In the genomic region with DNA sequence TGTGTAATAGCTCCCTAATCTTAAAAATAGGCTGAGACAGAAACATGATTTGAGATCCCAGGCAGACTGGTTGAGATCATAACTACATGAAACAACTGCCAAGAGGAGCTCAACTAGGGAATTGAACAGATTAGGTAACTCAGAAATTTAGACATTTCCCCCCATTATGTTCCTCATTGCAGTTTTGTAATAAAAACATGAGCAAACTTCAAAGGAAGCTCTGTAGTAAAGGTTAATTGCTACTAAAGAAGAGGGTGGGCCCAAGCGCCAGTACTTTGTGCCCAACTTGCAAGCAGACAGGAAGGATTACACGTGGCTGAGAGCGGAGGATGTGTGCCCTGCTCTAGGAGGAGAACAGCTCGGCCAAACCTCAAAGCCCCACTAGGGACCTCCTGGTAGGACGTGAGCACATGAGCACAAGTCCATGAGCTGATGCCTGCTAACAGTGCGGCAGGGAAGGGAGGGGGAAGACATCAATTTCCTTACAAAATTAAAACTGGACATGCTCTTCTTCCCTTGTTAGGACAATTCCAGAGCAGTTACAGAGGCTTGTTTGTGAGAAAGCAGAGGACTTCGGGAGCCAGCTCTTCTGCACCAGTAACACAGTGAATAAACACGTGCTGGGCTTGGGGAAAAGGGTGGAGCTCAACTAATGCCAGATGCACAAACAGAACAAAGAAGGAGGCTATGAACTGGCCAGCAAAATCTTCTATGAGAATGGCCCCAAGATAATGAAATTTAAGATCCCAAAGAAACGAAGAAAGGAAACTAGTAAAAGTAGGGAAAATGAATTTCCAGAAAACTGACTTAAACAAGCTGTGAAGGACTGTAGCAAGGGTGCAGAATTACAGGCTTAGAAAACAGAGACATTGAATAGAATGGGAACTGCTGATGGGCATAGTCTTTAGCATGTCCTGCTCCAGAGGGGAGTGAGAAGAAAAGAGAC, we compare ENCODE assay signal across 11 cellular contexts.
DNase-seq lines count a peak whose midpoint lies in the region; ATAC-seq and TF ChIP-seq lines count a peak whose summit lies in the region.
"Had no signal": no experiment of that assay in that cellular context is flagged by ENCODE, and none has a peak within 500 bp of the region (broad histone marks: within the 10 kb centered on the region; RNA-seq: fewer than 3 reads in every experiment).

No MANE protein-coding gene starts in this region.

- H3K27me3 ChIP-seq in MM.1S (replicated peaks; ENCODE audit: insufficient read depth, low read length) (no peaks in the 10 kb centered on the region), fibroblast of lung (ENCODE audit: control insufficient read depth, insufficient read depth, low read length) (no peaks in the 10 kb centered on the region), upper lobe of left lung (no peaks in the 10 kb centered on the region)

- H3K79me2 ChIP-seq in MM.1S (ENCODE audit: low read length) (no peaks in the 10 kb centered on the region), fibroblast of lung (ENCODE audit: control insufficient read depth, insufficient read depth, low read length) (no peaks in the 10 kb centered on the region)

- TF ChIP-seq POLR2A in upper lobe of left lung (IDR thresholded peaks at IDR 0.05) = no peak

- H3K4me1 Mint-ChIP-seq in mesothelial cell of epicardium = peaks cover 42% of the 10 kb centered on the region
- H3K4me1 Mint-ChIP-seq: activated T-helper 17 cell treated with anti-CD3 and anti-CD28 coated beads, Interleukin-2, amount 50 U/mL, for 72 hours had no signal

- H3K4me3 Mint-ChIP-seq in mesothelial cell of epicardium = no peak overlapping the region
- H3K4me3 Mint-ChIP-seq: activated T-helper 17 cell treated with anti-CD3 and anti-CD28 coated beads, Interleukin-2, amount 50 U/mL, for 72 hours had no signal

- H3K27ac ChIP-seq in MM.1S (ENCODE audit: low read length) = no peak overlapping the region
- no peak overlapping the region for H3K27ac ChIP-seq in fibroblast of lung (ENCODE audit: insufficient read depth, low read length)
- peak overlapping the region; percentile 55 to 68 (median 62) for H3K27ac ChIP-seq in upper lobe of left lung

- no peaks in the 10 kb centered on the region for H3F3A ChIP-seq in MM.1S (ENCODE audit: insufficient read depth, low read length)

- H3K27ac Mint-ChIP-seq in mesothelial cell of epicardium = peak overlapping the region; percentile 64
- H3K27ac Mint-ChIP-seq: activated T-helper 17 cell treated with anti-CD3 and anti-CD28 coated beads, Interleukin-2, amount 50 U/mL, for 72 hours had no signal

- H3K4me3 ChIP-seq in MM.1S (ENCODE audit: low read length) (no peak overlapping the region), fibroblast of lung (replicated peaks in 1 of 4; ENCODE audit: control extremely low read depth in 1 of 4, insufficient read depth in 1 of 4, low read depth in 3 of 4, low read length in 4 of 4) (no peak overlapping the region), upper lobe of left lung (no peak overlapping the region)
- H3K4me3 ChIP-seq: HAP-1 had no signal

- peak; percentile 4 for DNase-seq in MM.1S
- peak in 1 of 2 donors; percentile 32 for DNase-seq in fibroblast of lung (ENCODE audit: low read depth in 2 of 2)
- DNase-seq in mesothelial cell of epicardium (ENCODE audit: low spot score in 2 of 2, unreplicated experiment in 2 of 2) = peak in 1 of 2 experiments; percentile 20
- DNase-seq in upper lobe of left lung = peak in 1 of 2 donors; percentile 34
- DNase-seq in SW 1271 (lab: John Stamatoyannopoulos, UW) = no peak
- no peak for DNase-seq in OCI-M2 (lab: John Stamatoyannopoulos, UW; ENCODE audit: unreplicated experiment)
- DNase-seq: NCI-H1048 had no signal

- H2AFZ ChIP-seq in MM.1S (ENCODE audit: low read length) (no peak overlapping the region), fibroblast of lung (ENCODE audit: low read length) (peak overlapping the region; percentile 34)

- H3K9me2 ChIP-seq in MM.1S (replicated peaks; ENCODE audit: insufficient read depth, low read length) = no peaks in the 10 kb centered on the region

- peaks cover 8% of the 10 kb centered on the region; the same call in 1 of the 2 replicates for H3K4me1 ChIP-seq in MM.1S (ENCODE audit: low read length)
- H3K4me1 ChIP-seq in fibroblast of lung (ENCODE audit: control insufficient read depth, extremely low read depth, insufficient read depth, low read length) = no peaks in the 10 kb centered on the region
- peaks cover 27 to 34% (median 33%) of the 10 kb centered on the region in 4 donors for H3K4me1 ChIP-seq in upper lobe of left lung
- H3K4me1 ChIP-seq: HAP-1 had no signal

- H4K20me1 ChIP-seq in MM.1S (ENCODE audit: insufficient read depth, low read length) (no peaks in the 10 kb centered on the region), fibroblast of lung (ENCODE audit: control insufficient read depth, extremely low read depth, insufficient read depth, low read length) (no peaks in the 10 kb centered on the region)

- ATAC-seq in upper lobe of left lung (ENCODE audit: low FRiP score in 2 of 2) (peak; percentile 73 to 93), GM19328 (IDR thresholded peaks at IDR 0.05; ENCODE audit: unreplicated experiment) (no peak), GM18519 (IDR thresholded peaks at IDR 0.05; ENCODE audit: low FRiP score, unreplicated experiment) (no peak)
- ATAC-seq: activated T-helper 17 cell treated with anti-CD3 and anti-CD28 coated beads, Interleukin-2, amount 50 U/mL, for 72 hours had no signal

- H3K36me3 ChIP-seq in MM.1S (replicated peaks; ENCODE audit: insufficient read depth, low read length) = no peaks in the 10 kb centered on the region
- no peaks in the 10 kb centered on the region for H3K36me3 ChIP-seq in fibroblast of lung (ENCODE audit: control insufficient read depth, insufficient read depth, low read length)
- no peaks in the 10 kb centered on the region for H3K36me3 ChIP-seq in upper lobe of left lung
- H3K36me3 ChIP-seq: HAP-1 had no signal

- H3K9me3 ChIP-seq in MM.1S (replicated peaks; ENCODE audit: insufficient read depth, low read length) (no peaks in the 10 kb centered on the region), fibroblast of lung (ENCODE audit: control insufficient read depth, insufficient read depth, low read depth, low read length) (no peaks in the 10 kb centered on the region), upper lobe of left lung (no peaks in the 10 kb centered on the region)
- H3K9me3 ChIP-seq: HAP-1 had no signal

- H3K9me3 Mint-ChIP-seq in mesothelial cell of epicardium = no peaks in the 10 kb centered on the region
- H3K9me3 Mint-ChIP-seq: activated T-helper 17 cell treated with anti-CD3 and anti-CD28 coated beads, Interleukin-2, amount 50 U/mL, for 72 hours had no signal

- no peaks in the 10 kb centered on the region for H3K36me3 Mint-ChIP-seq in mesothelial cell of epicardium

- TF ChIP-seq CTCF in MM.1S (IDR thresholded peaks at IDR 0.05; ENCODE audit: low read length) = no peak
- TF ChIP-seq CTCF in fibroblast of lung (conservative IDR thresholded peaks at IDR 0.05 in 1 of 2, IDR thresholded peaks at IDR 0.05 in 1 of 2; ENCODE audit: low read depth in 1 of 2, low read length in 2 of 2) = peak in 1 of 2 donors; percentile 1
- TF ChIP-seq CTCF in mesothelial cell of epicardium (IDR thresholded peaks at IDR 0.05; ENCODE audit: unreplicated experiment) = no peak
- TF ChIP-seq CTCF in upper lobe of left lung (IDR thresholded peaks at IDR 0.05) = no peak

- no peak overlapping the region for H3K9ac ChIP-seq in MM.1S (ENCODE audit: low read length)
- H3K9ac ChIP-seq in fibroblast of lung (ENCODE audit: insufficient read depth, low read length) = no peak overlapping the region

- no peak for TF ChIP-seq EP300 in upper lobe of left lung (IDR thresholded peaks at IDR 0.05)

- H3K4me2 ChIP-seq in MM.1S (ENCODE audit: low read depth, low read length) (no peak overlapping the region), fibroblast of lung (ENCODE audit: extremely low read depth, insufficient read depth, low read length) (no peak overlapping the region)

- peaks cover 13% of the 10 kb centered on the region for H3K27me3 Mint-ChIP-seq in mesothelial cell of epicardium (ENCODE audit: low read depth)

- WGBS in upper lobe of left lung, 2 donors = 14 to 22% methylated on average over 7 to 9 of the region's 9 CpGs

Comparison
In these comparisons a context has a peak if more than half of its experiments do, and no peak if none do; other contexts are left out.
1. H3K27ac ChIP-seq: peak in upper lobe of left lung (4 of 4); none in MM.1S (single experiment) and fibroblast of lung (single experiment).
2. ATAC-seq: peak in upper lobe of left lung (2 of 2); none in GM19328 (single experiment) and GM18519 (single experiment).